ENCODE assay signal across 27 cellular contexts in the genomic region with DNA sequence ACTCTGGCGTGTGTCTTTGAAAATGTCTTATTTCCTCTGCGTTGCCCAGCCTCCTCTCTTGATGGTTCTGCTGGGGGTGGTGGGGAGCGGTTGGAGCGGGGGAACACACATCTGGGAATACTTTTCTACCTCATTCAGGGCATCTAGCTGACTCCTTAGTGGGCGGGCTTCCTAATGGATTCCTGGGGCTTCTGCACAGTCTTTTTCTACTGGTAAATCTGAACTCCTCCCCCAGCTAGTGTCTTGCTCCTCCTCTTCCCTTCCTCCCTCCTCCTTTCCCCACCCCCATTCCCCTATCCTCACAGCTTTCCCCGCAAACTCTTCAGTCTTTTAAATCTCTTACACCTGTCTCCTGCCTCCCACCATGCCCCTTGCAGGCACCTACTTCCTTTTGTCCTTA.
DNase-seq lines count a peak whose midpoint lies in the region; ATAC-seq and TF ChIP-seq lines count a peak whose summit lies in the region.
"Had no signal": no experiment of that assay in that cellular context is flagged by ENCODE, and none has a peak within 500 bp of the region (broad histone marks: within the 10 kb centered on the region; RNA-seq: fewer than 3 reads in every experiment).

No MANE protein-coding gene starts in this region.

- H3K27ac ChIP-seq in H9 (ENCODE audit: insufficient read length, low read depth, low read length) (no peak overlapping the region), SK-N-MC (no peak overlapping the region; the same call in 1 of the 2 replicates), iPS DF 6.9 (ENCODE audit: low read length) (no peak overlapping the region), hepatocyte (no peak overlapping the region)
- H3K27ac ChIP-seq: A549, HL-60, right atrium auricular region had no signal

- ATAC-seq in GM18867 (IDR thresholded peaks at IDR 0.05; ENCODE audit: unreplicated experiment) = no peak
- ATAC-seq: A549; activated T-cell treated with anti-CD3 and anti-CD28 coated beads, Interleukin-2, amount 50 U/mL, for 72 hours; esophagus mucosa; stimulated activated naive CD8-positive, alpha-beta T cell treated with anti-CD3 and anti-CD28 coated beads, Interleukin-15, Interleukin-2, amounts not matched to agents 100 U/mL and 50 U/mL, for 24 hours had no signal

- no peaks in the 10 kb centered on the region for H3K79me1 ChIP-seq in H9 (ENCODE audit: insufficient read depth, low read depth, low read length, poor library complexity, severe bottlenecking)

- no peak overlapping the region for H2AFZ ChIP-seq in H9 (ENCODE audit: low read length)
- no peak overlapping the region for H2AFZ ChIP-seq in hepatocyte

- no peak overlapping the region for H3T11ph ChIP-seq in H9 (ENCODE audit: low read length)

- H3K4me3 ChIP-seq in SK-N-MC (peak overlapping the region; percentile 28; the same call in 1 of the 2 replicates), iPS DF 6.9 (ENCODE audit: low read length) (peak overlapping the region; percentile 31; the same call in 1 of the 2 replicates), hepatocyte (no peak overlapping the region)
- H3K4me3 ChIP-seq: A549, HAP-1, right atrium auricular region had no signal

- peaks cover 4% of the 10 kb centered on the region for H3K23me2 ChIP-seq in H9 (ENCODE audit: insufficient read length, low read depth, low read length, poor library complexity, severe bottlenecking)

- H4K20me1 ChIP-seq in H9 (ENCODE audit: control insufficient read depth, insufficient read depth, insufficient read length) (no peaks in the 10 kb centered on the region), hepatocyte (ENCODE audit: insufficient read depth, poor library complexity, severe bottlenecking) (no peaks in the 10 kb centered on the region)

- peak overlapping the region; percentile 63 to 80 for H3K4me3 Mint-ChIP-seq in H9
- peak overlapping the region; percentile 64 for H3K4me3 Mint-ChIP-seq in nephron progenitor cell
- H3K4me3 Mint-ChIP-seq: activated CD4-positive, alpha-beta memory T cell treated with anti-CD3 and anti-CD28 coated beads for 36 hours; activated T-cell treated with anti-CD3 and anti-CD28 coated beads, Interleukin-2, amount 50 U/mL, for 72 hours; CD4-positive, alpha-beta T cell; central memory CD8-positive, alpha-beta T cell had no signal

- peak overlapping the region; percentile 89 to 99 (median 93) for H3K27ac Mint-ChIP-seq in H9
- H3K27ac Mint-ChIP-seq in nephron progenitor cell = no peak overlapping the region
- H3K27ac Mint-ChIP-seq: activated CD4-positive, alpha-beta memory T cell treated with anti-CD3 and anti-CD28 coated beads for 36 hours; activated T-cell treated with anti-CD3 and anti-CD28 coated beads, Interleukin-2, amount 50 U/mL, for 72 hours; CD4-positive, alpha-beta T cell had no signal

- no peak overlapping the region for H3K4ac ChIP-seq in H9 (ENCODE audit: low read depth, low read length)

- TF ChIP-seq CTCF in H9 (conservative IDR thresholded peaks at IDR 0.05) (no peak), nephron progenitor cell (IDR thresholded peaks at IDR 0.05) (no peak), hepatocyte (IDR thresholded peaks at IDR 0.05; ENCODE audit: poor library complexity) (no peak)

- H3K4me1 ChIP-seq in H9 (ENCODE audit: insufficient read depth, low read length) (peaks cover 12% of the 10 kb centered on the region; the same call in 1 of the 2 replicates), iPS DF 6.9 (ENCODE audit: control insufficient read depth, insufficient read depth, low read length) (peaks cover 3% of the 10 kb centered on the region), hepatocyte (ENCODE audit: insufficient read depth) (peaks cover 7% of the 10 kb centered on the region)
- H3K4me1 ChIP-seq: HAP-1, right atrium auricular region had no signal

- WGBS in H9 (ENCODE audit: extremely low coverage, insufficient read length, low lambda C conversion rate) = 100% methylated on average over 1 of the region's 6 CpGs
- WGBS in iPS DF 6.9 (ENCODE audit: insufficient coverage, insufficient read length) = 100% methylated on average over 1 of the region's 6 CpGs
- 65% methylated on average over 5 of the region's 6 CpGs for WGBS in hepatocyte (ENCODE audit: low lambda C conversion rate, missing lambda C conversion rate)

- H3K23ac ChIP-seq in H9 (ENCODE audit: insufficient read length, low read depth, low read length) = no peak overlapping the region

- no peaks in the 10 kb centered on the region for H3K9me2 ChIP-seq in hepatocyte (replicated peaks; ENCODE audit: insufficient read depth)

- H2BK20ac ChIP-seq in H9 (ENCODE audit: low read depth, low read length, poor library complexity, severe bottlenecking) = no peak overlapping the region

- H3K79me2 ChIP-seq in H9 (ENCODE audit: insufficient read depth, low read length) = no peaks in the 10 kb centered on the region; the same call in 1 of the 2 replicates
- no peaks in the 10 kb centered on the region for H3K79me2 ChIP-seq in hepatocyte

- no peaks in the 10 kb centered on the region for H3K27me3 ChIP-seq in H9 (ENCODE audit: insufficient read depth, low read length)
- no peaks in the 10 kb centered on the region for H3K27me3 ChIP-seq in iPS DF 6.9 (ENCODE audit: control insufficient read depth, insufficient read depth, low read length)
- no peaks in the 10 kb centered on the region for H3K27me3 ChIP-seq in hepatocyte
- H3K27me3 ChIP-seq: right atrium auricular region had no signal

- no peak overlapping the region for H2AK5ac ChIP-seq in H9 (ENCODE audit: insufficient read length, low read length)

- peaks cover 16 to 23% of the 10 kb centered on the region in 2 experiments for H3K4me1 Mint-ChIP-seq in H9
- H3K4me1 Mint-ChIP-seq in nephron progenitor cell = peaks cover 11% of the 10 kb centered on the region
- H3K4me1 Mint-ChIP-seq: central memory CD8-positive, alpha-beta T cell had no signal

- no peak overlapping the region for H3K56ac ChIP-seq in H9 (ENCODE audit: insufficient read length, low read depth, low read length)

- H3K27me3 Mint-ChIP-seq in H9 (ENCODE audit: low read depth) = no peaks in the 10 kb centered on the region
- H3K27me3 Mint-ChIP-seq in nephron progenitor cell (ENCODE audit: low read depth, poor library complexity) = peaks cover 2% of the 10 kb centered on the region
- H3K27me3 Mint-ChIP-seq: activated CD4-positive, alpha-beta memory T cell treated with anti-CD3 and anti-CD28 coated beads for 36 hours; CD4-positive, alpha-beta T cell; central memory CD8-positive, alpha-beta T cell had no signal

- no peak overlapping the region for H4K8ac ChIP-seq in H9 (replicated peaks; ENCODE audit: insufficient read length, low read depth, low read length)

- DNase-seq in H9 = peak; percentile 86
- DNase-seq in SK-N-MC (ENCODE audit: low read depth, low spot score) = no peak
- peak; percentile 58 for DNase-seq in iPS DF 6.9 (ENCODE audit: low read depth, low spot score)
- DNase-seq in nephron progenitor cell = no peak
- no peak for DNase-seq in NCI-H2081 treated with DMSO at 0.1 percent for 48 hours (lab: John Stamatoyannopoulos, UW)
- DNase-seq in hepatocyte (ENCODE audit: low spot score) = no peak
- DNase-seq in NCI-H774 (lab: John Stamatoyannopoulos, UW) = no peak
- DNase-seq: activated CD4-positive, alpha-beta memory T cell treated with anti-CD3 and anti-CD28 coated beads for 36 hours; activated CD4-positive, CD25-positive, alpha-beta regulatory T cell; activated naive CD4-positive, alpha-beta T cell; activated T-cell treated with anti-CD3 and anti-CD28 coated beads, Interleukin-2, amount 50 U/mL, for 72 hours; AML-193; CD4-positive, alpha-beta T cell; glutamatergic neuron; Kasumi-1; NCI-H1436; NCI-H2107; posterior cingulate gyrus; small intestine; stimulated activated naive CD8-positive, alpha-beta T cell treated with anti-CD3 and anti-CD28 coated beads, Interleukin-15, Interleukin-2, amounts not matched to agents 100 U/mL and 50 U/mL, for 24 hours had no signal

- H2BK15ac ChIP-seq in H9 (ENCODE audit: low read depth, low read length) = no peak overlapping the region

- H3K9ac ChIP-seq in H9 (ENCODE audit: extremely low read depth, insufficient read length, low read length) = no peak overlapping the region
- H3K9ac ChIP-seq in SK-N-MC (ENCODE audit: insufficient read length) = no peak overlapping the region

- H3K36me3 ChIP-seq in SK-N-MC (ENCODE audit: insufficient read depth, low read length) (no peaks in the 10 kb centered on the region), iPS DF 6.9 (ENCODE audit: control insufficient read depth, insufficient read depth, low read length) (no peaks in the 10 kb centered on the region), hepatocyte (replicated peaks; ENCODE audit: insufficient read depth, low read depth) (no peaks in the 10 kb centered on the region)
- H3K36me3 ChIP-seq: HAP-1, right atrium auricular region had no signal

- H3K4me2 ChIP-seq in H9 (ENCODE audit: insufficient read depth, insufficient read length, low read length) (peak overlapping the region; percentile 67), hepatocyte (no peak overlapping the region)
- H3K4me2 ChIP-seq: A549 had no signal

- H3K9me3 ChIP-seq in H9 (ENCODE audit: control insufficient read depth, low read depth, low read length) = no peaks in the 10 kb centered on the region
- H3K9me3 ChIP-seq in SK-N-MC (ENCODE audit: low read depth, low read length) = no peaks in the 10 kb centered on the region
- no peaks in the 10 kb centered on the region for H3K9me3 ChIP-seq in iPS DF 6.9 (ENCODE audit: control insufficient read depth, insufficient read depth, low read length)
- no peaks in the 10 kb centered on the region for H3K9me3 ChIP-seq in hepatocyte (ENCODE audit: low read depth)
- H3K9me3 ChIP-seq: A549, HAP-1, right atrium auricular region had no signal

- no peak overlapping the region for H4K91ac ChIP-seq in H9 (ENCODE audit: insufficient read length, low read depth, low read length)

- H3K36me3 Mint-ChIP-seq in H9 (ENCODE audit: insufficient read depth in 1 of 3, low read depth in 3 of 3) = peaks cover 3 to 25% (median 7%) of the 10 kb centered on the region in 3 experiments; a peak in 4 of 7 replicates
- H3K36me3 Mint-ChIP-seq in nephron progenitor cell (ENCODE audit: low read depth) = peaks cover 3% of the 10 kb centered on the region
- H3K36me3 Mint-ChIP-seq: activated CD4-positive, alpha-beta memory T cell treated with anti-CD3 and anti-CD28 coated beads for 36 hours had no signal

- peaks cover 0 to 4% of the 10 kb centered on the region in 2 experiments; a peak in 1 of 5 replicates for H3K9me3 Mint-ChIP-seq in H9
- H3K9me3 Mint-ChIP-seq in nephron progenitor cell = peaks cover 10% of the 10 kb centered on the region
- H3K9me3 Mint-ChIP-seq: activated CD4-positive, alpha-beta memory T cell treated with anti-CD3 and anti-CD28 coated beads for 36 hours; activated T-cell treated with anti-CD3 and anti-CD28 coated beads, Interleukin-2, amount 50 U/mL, for 72 hours; CD4-positive, alpha-beta T cell had no signal

- no peak overlapping the region for H2BK12ac ChIP-seq in H9 (ENCODE audit: insufficient read length, low read depth, low read length)

- H2BK120ac ChIP-seq in H9 (ENCODE audit: low read depth, low read length, poor library complexity, severe bottlenecking) = no peak overlapping the region

- no peak overlapping the region for H3K18ac ChIP-seq in H9 (ENCODE audit: insufficient read length, low read depth, low read length)

- H4K5ac ChIP-seq in H9 (ENCODE audit: insufficient read length, low read depth, low read length) = no peak overlapping the region

- H3K14ac ChIP-seq in H9 (ENCODE audit: insufficient read depth, low read length) = no peak overlapping the region

- H2BK5ac ChIP-seq in H9 (ENCODE audit: insufficient read length, low read length) = no peak overlapping the region

Comparison
In these comparisons a context has a peak if more than half of its experiments do, and no peak if none do; other contexts are left out.
1. DNase-seq: peak in H9 (single experiment) and iPS DF 6.9 (single experiment); none in SK-N-MC (single experiment), nephron progenitor cell (single experiment), NCI-H2081 treated with DMSO at 0.1 percent for 48 hours (single experiment), hepatocyte (single experiment) and NCI-H774 (single experiment).